1 cellular context compared by ENCODE assay signal in genomic region chr7:47786557-47787248, GRCh38.
TF ChIP-seq lines count a peak whose summit lies in the region.

No MANE protein-coding gene starts in this region.

TF ChIP-seq in HEK293, 187 proteins besides CTCF, POLR2A, EP300 and RAD21 (continued from another document):
- TF ChIP-seq, protein P1, sequence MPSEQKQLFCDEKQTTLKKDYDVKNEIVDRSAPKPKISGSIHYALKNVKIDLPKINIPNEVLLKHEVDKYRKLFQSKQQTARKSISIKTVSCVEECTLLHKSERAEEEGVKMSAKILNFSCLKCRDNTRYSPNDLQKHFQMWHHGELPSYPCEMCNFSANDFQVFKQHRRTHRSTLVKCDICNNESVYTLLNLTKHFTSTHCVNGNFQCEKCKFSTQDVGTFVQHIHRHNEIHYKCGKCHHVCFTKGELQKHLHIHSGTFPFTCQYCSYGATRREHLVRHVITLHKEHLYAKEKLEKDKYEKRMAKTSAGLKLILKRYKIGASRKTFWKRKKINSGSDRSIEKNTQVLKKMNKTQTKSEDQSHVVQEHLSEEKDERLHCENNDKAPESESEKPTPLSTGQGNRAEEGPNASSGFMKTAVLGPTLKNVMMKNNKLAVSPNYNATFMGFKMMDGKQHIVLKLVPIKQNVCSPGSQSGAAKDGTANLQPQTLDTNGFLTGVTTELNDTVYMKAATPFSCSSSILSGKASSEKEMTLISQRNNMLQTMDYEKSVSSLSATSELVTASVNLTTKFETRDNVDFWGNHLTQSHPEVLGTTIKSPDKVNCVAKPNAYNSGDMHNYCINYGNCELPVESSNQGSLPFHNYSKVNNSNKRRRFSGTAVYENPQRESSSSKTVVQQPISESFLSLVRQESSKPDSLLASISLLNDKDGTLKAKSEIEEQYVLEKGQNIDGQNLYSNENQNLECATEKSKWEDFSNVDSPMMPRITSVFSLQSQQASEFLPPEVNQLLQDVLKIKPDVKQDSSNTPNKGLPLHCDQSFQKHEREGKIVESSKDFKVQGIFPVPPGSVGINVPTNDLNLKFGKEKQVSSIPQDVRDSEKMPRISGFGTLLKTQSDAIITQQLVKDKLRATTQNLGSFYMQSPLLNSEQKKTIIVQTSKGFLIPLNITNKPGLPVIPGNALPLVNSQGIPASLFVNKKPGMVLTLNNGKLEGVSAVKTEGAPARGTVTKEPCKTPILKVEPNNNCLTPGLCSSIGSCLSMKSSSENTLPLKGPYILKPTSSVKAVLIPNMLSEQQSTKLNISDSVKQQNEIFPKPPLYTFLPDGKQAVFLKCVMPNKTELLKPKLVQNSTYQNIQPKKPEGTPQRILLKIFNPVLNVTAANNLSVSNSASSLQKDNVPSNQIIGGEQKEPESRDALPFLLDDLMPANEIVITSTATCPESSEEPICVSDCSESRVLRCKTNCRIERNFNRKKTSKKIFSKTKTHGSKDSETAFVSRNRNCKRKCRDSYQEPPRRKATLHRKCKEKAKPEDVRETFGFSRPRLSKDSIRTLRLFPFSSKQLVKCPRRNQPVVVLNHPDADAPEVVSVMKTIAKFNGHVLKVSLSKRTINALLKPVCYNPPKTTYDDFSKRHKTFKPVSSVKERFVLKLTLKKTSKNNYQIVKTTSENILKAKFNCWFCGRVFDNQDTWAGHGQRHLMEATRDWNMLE (tag by site-specific recombination; conservative IDR thresholded peaks at IDR 0.05; ENCODE audit: low read depth): no peak
- TF ChIP-seq REST (tag by site-specific recombination; IDR thresholded peaks at IDR 0.05): no peak
- no peak; the same call in 1 of the 2 replicates for TF ChIP-seq ZNF335 (tag by site-specific recombination; conservative IDR thresholded peaks at IDR 0.05)
- TF ChIP-seq REPIN1 (tag by site-specific recombination; IDR thresholded peaks at IDR 0.05; ENCODE audit: low read depth): no peak
- no peak for TF ChIP-seq ZSCAN30 (tag by site-specific recombination; IDR thresholded peaks at IDR 0.05)
- no peak for TF ChIP-seq RBAK (tag by site-specific recombination; IDR thresholded peaks at IDR 0.05)
- TF ChIP-seq ZNF514 (tag by site-specific recombination; IDR thresholded peaks at IDR 0.05): no peak
- no peak for TF ChIP-seq ZNF311 (tag by site-specific recombination; IDR thresholded peaks at IDR 0.05; ENCODE audit: borderline replicate concordance)
- no peak for TF ChIP-seq ZNF341 (tag by site-specific recombination; IDR thresholded peaks at IDR 0.05; ENCODE audit: low read depth)
- no peak for TF ChIP-seq ZNF24 (tag by site-specific recombination; IDR thresholded peaks at IDR 0.05)
- TF ChIP-seq ZNF175 (tag by site-specific recombination; IDR thresholded peaks at IDR 0.05): no peak
- no peak for TF ChIP-seq ZNF239 (tag by site-specific recombination; IDR thresholded peaks at IDR 0.05)
- TF ChIP-seq YY1 (tag by site-specific recombination; IDR thresholded peaks at IDR 0.05): no peak
- no peak for TF ChIP-seq ZFP3 (tag by site-specific recombination; IDR thresholded peaks at IDR 0.05; ENCODE audit: low read depth)
- TF ChIP-seq ZNF610 (tag by site-specific recombination; IDR thresholded peaks at IDR 0.05; ENCODE audit: borderline replicate concordance): no peak
- TF ChIP-seq FEZF1 (tag by site-specific recombination; IDR thresholded peaks at IDR 0.05): no peak
- no peak for TF ChIP-seq ZNF510 (tag by site-specific recombination; IDR thresholded peaks at IDR 0.05; ENCODE audit: insufficient replicate concordance)
- TF ChIP-seq GLIS1 (tag by site-specific recombination; IDR thresholded peaks at IDR 0.05): peak; percentile 71
- TF ChIP-seq OVOL3 (tag by site-specific recombination; IDR thresholded peaks at IDR 0.05): no peak
- TF ChIP-seq ZNF133 (tag by site-specific recombination; IDR thresholded peaks at IDR 0.05): no peak
- TF ChIP-seq ZNF148 (tag by site-specific recombination; IDR thresholded peaks at IDR 0.05; ENCODE audit: borderline replicate concordance): no peak
- no peak for TF ChIP-seq SETDB1 (IDR thresholded peaks at IDR 0.05; ENCODE audit: insufficient read length, low read length)
- no peak for TF ChIP-seq ZNF792 (tag by site-specific recombination; IDR thresholded peaks at IDR 0.05)
- TF ChIP-seq ZBTB44 (tag by site-specific recombination; IDR thresholded peaks at IDR 0.05): no peak
- TF ChIP-seq ZNF658 (tag by site-specific recombination; IDR thresholded peaks at IDR 0.05): no peak
- no peak for TF ChIP-seq ZNF561 (tag by site-specific recombination; IDR thresholded peaks at IDR 0.05; ENCODE audit: borderline replicate concordance)
- no peak for TF ChIP-seq GFI1B (tag by site-specific recombination; IDR thresholded peaks at IDR 0.05)
- TF ChIP-seq ZBTB6 (tag by site-specific recombination; IDR thresholded peaks at IDR 0.05): no peak
- no peak for TF ChIP-seq ZNF843 (tag by site-specific recombination; IDR thresholded peaks at IDR 0.05)
- TF ChIP-seq KLF9 (tag by site-specific recombination; IDR thresholded peaks at IDR 0.05; ENCODE audit: low read depth): no peak
- TF ChIP-seq, protein P2, sequence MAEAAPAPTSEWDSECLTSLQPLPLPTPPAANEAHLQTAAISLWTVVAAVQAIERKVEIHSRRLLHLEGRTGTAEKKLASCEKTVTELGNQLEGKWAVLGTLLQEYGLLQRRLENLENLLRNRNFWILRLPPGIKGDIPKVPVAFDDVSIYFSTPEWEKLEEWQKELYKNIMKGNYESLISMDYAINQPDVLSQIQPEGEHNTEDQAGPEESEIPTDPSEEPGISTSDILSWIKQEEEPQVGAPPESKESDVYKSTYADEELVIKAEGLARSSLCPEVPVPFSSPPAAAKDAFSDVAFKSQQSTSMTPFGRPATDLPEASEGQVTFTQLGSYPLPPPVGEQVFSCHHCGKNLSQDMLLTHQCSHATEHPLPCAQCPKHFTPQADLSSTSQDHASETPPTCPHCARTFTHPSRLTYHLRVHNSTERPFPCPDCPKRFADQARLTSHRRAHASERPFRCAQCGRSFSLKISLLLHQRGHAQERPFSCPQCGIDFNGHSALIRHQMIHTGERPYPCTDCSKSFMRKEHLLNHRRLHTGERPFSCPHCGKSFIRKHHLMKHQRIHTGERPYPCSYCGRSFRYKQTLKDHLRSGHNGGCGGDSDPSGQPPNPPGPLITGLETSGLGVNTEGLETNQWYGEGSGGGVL (tag by site-specific recombination; IDR thresholded peaks at IDR 0.05): peak; percentile 16; the same call in 1 of the 2 replicates
- TF ChIP-seq GLI2 (tag by site-specific recombination; IDR thresholded peaks at IDR 0.05; ENCODE audit: borderline replicate concordance, low read depth): no peak
- TF ChIP-seq, protein P3, sequence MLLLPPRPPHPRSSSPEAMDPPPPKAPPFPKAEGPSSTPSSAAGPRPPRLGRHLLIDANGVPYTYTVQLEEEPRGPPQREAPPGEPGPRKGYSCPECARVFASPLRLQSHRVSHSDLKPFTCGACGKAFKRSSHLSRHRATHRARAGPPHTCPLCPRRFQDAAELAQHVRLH (tag by site-specific recombination; IDR thresholded peaks at IDR 0.05): no peak
- no peak for TF ChIP-seq ZNF16 (tag by site-specific recombination; IDR thresholded peaks at IDR 0.05; ENCODE audit: low read depth)
- TF ChIP-seq, protein P4, sequence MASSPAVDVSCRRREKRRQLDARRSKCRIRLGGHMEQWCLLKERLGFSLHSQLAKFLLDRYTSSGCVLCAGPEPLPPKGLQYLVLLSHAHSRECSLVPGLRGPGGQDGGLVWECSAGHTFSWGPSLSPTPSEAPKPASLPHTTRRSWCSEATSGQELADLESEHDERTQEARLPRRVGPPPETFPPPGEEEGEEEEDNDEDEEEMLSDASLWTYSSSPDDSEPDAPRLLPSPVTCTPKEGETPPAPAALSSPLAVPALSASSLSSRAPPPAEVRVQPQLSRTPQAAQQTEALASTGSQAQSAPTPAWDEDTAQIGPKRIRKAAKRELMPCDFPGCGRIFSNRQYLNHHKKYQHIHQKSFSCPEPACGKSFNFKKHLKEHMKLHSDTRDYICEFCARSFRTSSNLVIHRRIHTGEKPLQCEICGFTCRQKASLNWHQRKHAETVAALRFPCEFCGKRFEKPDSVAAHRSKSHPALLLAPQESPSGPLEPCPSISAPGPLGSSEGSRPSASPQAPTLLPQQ (tag by site-specific recombination; IDR thresholded peaks at IDR 0.05): no peak
- TF ChIP-seq ZNF184 (tag by site-specific recombination; IDR thresholded peaks at IDR 0.05): 0 out of 2 replicates have a peak, but pooled peaks have one; percentile 43
- no peak for TF ChIP-seq ZNF521 (tag by site-specific recombination; IDR thresholded peaks at IDR 0.05)
- TF ChIP-seq ZNF626 (tag by site-specific recombination; IDR thresholded peaks at IDR 0.05): no peak
- 0 out of 2 replicates have a peak, but pooled peaks have one; percentile 13 for TF ChIP-seq SP3 (tag by site-specific recombination; IDR thresholded peaks at IDR 0.05)
- peak; percentile 49 for TF ChIP-seq SP7 (tag by site-specific recombination; IDR thresholded peaks at IDR 0.05)
- TF ChIP-seq ZNF10 (tag by site-specific recombination; IDR thresholded peaks at IDR 0.05): no peak
- TF ChIP-seq ZBTB26 (tag by site-specific recombination; optimal IDR thresholded peaks at IDR 0.05): no peak
- TF ChIP-seq ZNF248 (tag by site-specific recombination; IDR thresholded peaks at IDR 0.05): no peak
- TF ChIP-seq GLIS2 (tag by site-specific recombination; IDR thresholded peaks at IDR 0.05): peak; percentile 57; the same call in 1 of the 2 replicates
- no peak for TF ChIP-seq ZNF549 (tag by site-specific recombination; IDR thresholded peaks at IDR 0.05)
- peak; percentile 43; the same call in 1 of the 2 replicates for TF ChIP-seq ZBTB17 (tag by site-specific recombination; IDR thresholded peaks at IDR 0.05)
- TF ChIP-seq ZFP41 (tag by site-specific recombination; IDR thresholded peaks at IDR 0.05; ENCODE audit: borderline replicate concordance): no peak
